In genomic region chr1:18561967-18562366, GRCh38 we compare ENCODE assay signal across 7 cellular contexts.
"Had no signal": no experiment of that assay in that cellular context is flagged by ENCODE, and none has a peak within 500 bp of the region (broad histone marks: within the 10 kb centered on the region; RNA-seq: fewer than 3 reads in every experiment).

No MANE protein-coding gene starts in this region.

- H3K9me3 Mint-ChIP-seq: H9 had no signal

- H3K27ac Mint-ChIP-seq: H9 had no signal

- H3K4me3 ChIP-seq: GM23248, K562 had no signal

- H3K4me3 Mint-ChIP-seq: H9 had no signal

- DNase-seq: GM23248, GOT3, H9, HCEC 1CT, IMR-90, KG1 had no signal
